12 cellular contexts compared by ENCODE assay signal in the genomic region with DNA sequence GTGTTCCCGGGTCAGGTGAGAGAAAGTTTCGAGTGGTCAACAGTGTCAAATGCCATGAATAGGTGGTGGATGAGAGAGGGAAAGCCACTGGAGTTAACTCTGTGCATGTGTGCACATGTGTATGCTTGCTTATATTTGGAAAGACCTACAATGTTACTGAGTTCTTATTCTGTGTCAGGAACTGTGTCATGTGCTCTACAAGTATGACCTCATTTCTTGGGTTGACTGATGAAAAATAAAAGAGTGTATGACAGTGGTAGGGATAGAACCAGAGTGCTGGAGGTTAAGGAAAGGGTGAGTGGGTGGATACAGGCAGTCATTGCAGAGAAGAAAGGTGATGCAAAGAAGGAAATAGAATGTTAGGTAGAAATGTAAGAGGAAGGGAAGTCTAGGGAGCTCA. TPM values are rescaled to one million over a fixed set of nuclear protein-coding genes. Genes with fewer than 3 reads are reported as not detected.
"Had no signal": no experiment of that assay in that cellular context is flagged by ENCODE, and none has a peak within 500 bp of the region (broad histone marks: within the 10 kb centered on the region; RNA-seq: fewer than 3 reads in every experiment).

No MANE protein-coding gene starts in this region.

- H3K9ac ChIP-seq: GM23248 had no signal

- H3K36me3 ChIP-seq: HAP-1 had no signal

- H2AFZ ChIP-seq: GM23248, GM23338 had no signal

- H3K4me3 Mint-ChIP-seq: GM23338, H9, HFFc6 had no signal

- H3K9me3 Mint-ChIP-seq: GM23338 had no signal

- H3K4me2 ChIP-seq: GM23338 had no signal

- H3K4me3 ChIP-seq: GM23248, GM23338, HAP-1 had no signal

- ATAC-seq: GM23338, HCT116 had no signal

- H3K27ac Mint-ChIP-seq: GM23338, H9, HFFc6 had no signal

- H3K9me3 ChIP-seq: HAP-1 had no signal

- FAIRE-seq: H1, H54 had no signal

- H3K4me1 Mint-ChIP-seq: GM23338 had no signal

- H3K4me1 ChIP-seq: HAP-1 had no signal

- H3K27ac ChIP-seq: GM23248 had no signal

- DNase-seq: GM23248, GOT3, H7, H9, HCEC 1CT, HFFc6 had no signal

RNA-seq across cellular contexts. Expression of gene DGKK, which starts 22.1 kb away (rescaled TPM):
- total RNA-seq: GM23248, H4, HFFc6 had no signal
- polyA plus RNA-seq: GM23248 had no signal
